20 cellular contexts compared by ENCODE assay signal in genomic region chr2:126774290-126774689, GRCh38.
"Had no signal": no experiment of that assay in that cellular context is flagged by ENCODE, and none has a peak within 500 bp of the region (broad histone marks: within the 10 kb centered on the region; RNA-seq: fewer than 3 reads in every experiment).

No MANE protein-coding gene starts in this region.

- H3K4me2 ChIP-seq: KMS-11 had no signal

- H3K9me3 Mint-ChIP-seq: activated naive CD4-positive, alpha-beta T cell treated with anti-CD3 and anti-CD28 coated beads, Interleukin-2, amount 50 U/mL, for 72 hours; activated naive CD8-positive, alpha-beta T cell treated with anti-CD3 and anti-CD28 coated beads, Interleukin-2, amount 50 U/mL, for 24 hours had no signal

- H3K9ac ChIP-seq: KMS-11 had no signal

- H3K27ac Mint-ChIP-seq: activated CD8-positive, alpha-beta memory T cell treated with anti-CD3 and anti-CD28 coated beads, Interleukin-2, amount 10 ng/mL, durations not matched to agents 7 days and 5 days; activated naive CD4-positive, alpha-beta T cell treated with anti-CD3 and anti-CD28 coated beads, Interleukin-2, amount 50 U/mL, for 72 hours; activated naive CD8-positive, alpha-beta T cell treated with anti-CD3 and anti-CD28 coated beads, Interleukin-2, amount 50 U/mL, for 24 hours had no signal

- H3K9me3 ChIP-seq: ascending aorta, body of pancreas had no signal

- H3K27me3 ChIP-seq: ascending aorta, body of pancreas had no signal

- H3K36me3 Mint-ChIP-seq: activated CD8-positive, alpha-beta memory T cell treated with anti-CD3 and anti-CD28 coated beads, Interleukin-2, amount 10 ng/mL, durations not matched to agents 7 days and 5 days; activated naive CD4-positive, alpha-beta T cell treated with anti-CD3 and anti-CD28 coated beads, Interleukin-2, amount 50 U/mL, for 72 hours had no signal

- H3K4me3 ChIP-seq: ascending aorta, body of pancreas had no signal

- DNase-seq: activated CD4-positive, alpha-beta T cell treated with anti-CD3 and anti-CD28 coated beads for 4 hours; activated CD8-positive, alpha-beta memory T cell treated with anti-CD3 and anti-CD28 coated beads, Interleukin-2, amount 10 ng/mL, durations not matched to agents 7 days and 5 days; activated naive CD4-positive, alpha-beta T cell treated with Interleukin-2 at 50 U/mL for 16 hours; activated naive CD8-positive, alpha-beta T cell treated with anti-CD3 and anti-CD28 coated beads, Interleukin-2, amount 50 U/mL, for 24 hours; amniotic stem cell; body of pancreas; NCI-H1092 treated with DMSO at 0.1 percent for 48 hours; NCI-H1417 treated with DMSO at 0.1 percent for 48 hours; NCI-H1694; NCI-H2029 treated with DMSO at 0.1 percent for 48 hours; NCI-H345; NCI-H510A; NCI-H526 treated with DMSO at 0.1 percent for 48 hours; NCI-H82; SIG-M5; T-helper 2 cell; WERI-Rb-1 had no signal

- H3K4me3 Mint-ChIP-seq: activated CD8-positive, alpha-beta memory T cell treated with anti-CD3 and anti-CD28 coated beads, Interleukin-2, amount 10 ng/mL, durations not matched to agents 7 days and 5 days; activated naive CD8-positive, alpha-beta T cell treated with anti-CD3 and anti-CD28 coated beads, Interleukin-2, amount 50 U/mL, for 24 hours had no signal

- ATAC-seq: activated CD8-positive, alpha-beta memory T cell treated with anti-CD3 and anti-CD28 coated beads, Interleukin-2, amount 10 ng/mL, durations not matched to agents 7 days and 5 days; activated naive CD4-positive, alpha-beta T cell treated with anti-CD3 and anti-CD28 coated beads, Interleukin-2, amount 50 U/mL, for 72 hours; activated naive CD8-positive, alpha-beta T cell treated with anti-CD3 and anti-CD28 coated beads, Interleukin-2, amount 50 U/mL, for 24 hours; body of pancreas had no signal

- H3K36me3 ChIP-seq: ascending aorta, WERI-Rb-1 had no signal

- H3K4me1 ChIP-seq: ascending aorta, body of pancreas had no signal

- H3K27me3 Mint-ChIP-seq: activated naive CD8-positive, alpha-beta T cell treated with anti-CD3 and anti-CD28 coated beads, Interleukin-2, amount 50 U/mL, for 24 hours had no signal

- H3K27ac ChIP-seq: ascending aorta, body of pancreas, KMS-11, WERI-Rb-1 had no signal
